In genomic region chr3:154976072-154976983, GRCh38 we compare ENCODE assay signal across 17 cellular contexts.
A peak's percentile ranks its signal among the peaks of the same experiment; 100 is the strongest.
DNase-seq lines count a peak whose midpoint lies in the region; ATAC-seq, FAIRE-seq and TF ChIP-seq lines count a peak whose summit lies in the region.
"Had no signal": no experiment of that assay in that cellular context is flagged by ENCODE, and none has a peak within 500 bp of the region (broad histone marks: within the 10 kb centered on the region; RNA-seq: fewer than 3 reads in every experiment).

No MANE protein-coding gene starts in this region.

- no peaks in the 10 kb centered on the region for H3K9me3 Mint-ChIP-seq in MCF 10A (ENCODE audit: unreplicated experiment)
- H3K9me3 Mint-ChIP-seq: H9 had no signal

- dilution Hi-C loops in mammary epithelial cell (cut with HindIII; ENCODE audit: low sequenced_read_pairs) = no loop called here

- H4K20me1 ChIP-seq in mammary epithelial cell (ENCODE audit: insufficient read depth, low read length) = no peaks in the 10 kb centered on the region
- H4K20me1 ChIP-seq: BLaER1 treated with 17β-estradiol and CSF1 and Interleukin-3, amounts not matched to agents 10 nM and 100 nM had no signal

- no peaks in the 10 kb centered on the region for H3K36me3 Mint-ChIP-seq in MCF 10A (ENCODE audit: insufficient read depth, unreplicated experiment)
- H3K36me3 Mint-ChIP-seq: CD4-positive, CD25-positive, alpha-beta regulatory T cell had no signal

- H3K36me3 ChIP-seq in mammary epithelial cell (ENCODE audit: insufficient read depth, low read length) (no peaks in the 10 kb centered on the region), kidney (ENCODE audit: control insufficient read depth in 1 of 2, insufficient read depth in 2 of 2, low read length in 2 of 2) (no peaks in the 10 kb centered on the region)
- H3K36me3 ChIP-seq: BLaER1 treated with 17β-estradiol and CSF1 and Interleukin-3, amounts not matched to agents 10 nM and 100 nM had no signal

- H3K27me3 ChIP-seq in mammary epithelial cell (ENCODE audit: insufficient read depth, low read length) = no peaks in the 10 kb centered on the region
- H3K27me3 ChIP-seq: BLaER1 treated with 17β-estradiol and CSF1 and Interleukin-3, amounts not matched to agents 10 nM and 100 nM had no signal

- POLR2A ChIA-PET in MCF 10A (lab: Yijun Ruan, JAX) = interaction anchor here (1.4 kb wide), 1 partner anchor 19 kb away, joined by 4 read pairs; no protein-coding TSS in a partner anchor

- H3K4me1 Mint-ChIP-seq in MCF 10A (ENCODE audit: insufficient read depth, unreplicated experiment) = peaks cover 29% of the 10 kb centered on the region
- H3K4me1 Mint-ChIP-seq: CD4-positive, CD25-positive, alpha-beta regulatory T cell; IgD-negative memory B cell had no signal

- H2AFZ ChIP-seq in mammary epithelial cell (ENCODE audit: low read depth, low read length) = no peak overlapping the region

- CTCF ChIA-PET in MCF 10A (lab: Yijun Ruan, JAX) (interaction anchor here (0.6 kb wide), 1 partner anchor 85 kb away, joined by 4 read pairs; no protein-coding TSS in a partner anchor), mammary epithelial cell (lab: Charles Lee; ENCODE audit: low non-redundant PET) (no interaction called here)

- H3K9ac ChIP-seq in mammary epithelial cell (ENCODE audit: insufficient read depth, low read length) (no peak overlapping the region), kidney (ENCODE audit: low read length in 2 of 2) (no peak overlapping the region)
- H3K9ac ChIP-seq: BLaER1 treated with 17β-estradiol and CSF1 and Interleukin-3, amounts not matched to agents 10 nM and 100 nM had no signal

- TF ChIP-seq CTCF in MCF 10A (IDR thresholded peaks at IDR 0.05; ENCODE audit: unreplicated experiment) (no peak), mammary epithelial cell (conservative IDR thresholded peaks at IDR 0.05 in 1 of 2, IDR thresholded peaks at IDR 0.05 in 1 of 2; ENCODE audit: extremely low read depth in 1 of 2, insufficient read depth in 1 of 2, low read depth in 1 of 2, low read length in 2 of 2) (no peak), kidney (IDR thresholded peaks at IDR 0.05; ENCODE audit: borderline replicate concordance, extremely low read depth, insufficient read depth) (no peak)

- no peak overlapping the region for H3K4me2 ChIP-seq in mammary epithelial cell (ENCODE audit: insufficient read depth, low read depth, low read length)
- H3K4me2 ChIP-seq: BLaER1 treated with 17β-estradiol and CSF1 and Interleukin-3, amounts not matched to agents 10 nM and 100 nM had no signal

- in situ Hi-C loops in mammary epithelial cell (cut with MboI; ENCODE audit: low sequenced_read_pairs in 2 of 2) = no loop called here

- no peak overlapping the region for H3K27ac Mint-ChIP-seq in MCF 10A (ENCODE audit: low read depth, unreplicated experiment)
- H3K27ac Mint-ChIP-seq: CD4-positive, CD25-positive, alpha-beta regulatory T cell; H9; IgD-negative memory B cell had no signal

- H3K4me3 ChIP-seq in mammary epithelial cell (replicated peaks in 1 of 3; ENCODE audit: insufficient read depth in 1 of 3, low read depth in 2 of 3, low read length in 3 of 3) = no peak overlapping the region
- no peak overlapping the region for H3K4me3 ChIP-seq in kidney (ENCODE audit: low read length in 2 of 2)
- H3K4me3 ChIP-seq: BLaER1 treated with 17β-estradiol and CSF1 and Interleukin-3, amounts not matched to agents 10 nM and 100 nM had no signal

- DNase-seq in MCF 10A (ENCODE audit: unreplicated experiment) (peak; percentile 7), mammary epithelial cell (no peak), kidney (no peak), putamen (ENCODE audit: low spot score) (no peak), dermis blood vessel endothelial cell (no peak), left ventricle myocardium superior (no peak)
- no peak for DNase-seq in stimulated activated CD4-positive, alpha-beta T cell treated with anti-CD3 and anti-CD28 coated beads, Interleukin-4, amount 100 ng/mL, for 24 hours
- DNase-seq: CD4-positive, CD25-positive, alpha-beta regulatory T cell; DMS53; GF-D8; GOT3; H9 had no signal

- H3K27me3 Mint-ChIP-seq in MCF 10A (ENCODE audit: insufficient read depth, unreplicated experiment) = no peaks in the 10 kb centered on the region
- H3K27me3 Mint-ChIP-seq: CD4-positive, CD25-positive, alpha-beta regulatory T cell; IgD-negative memory B cell had no signal

- no TSS peak for BruUV-seq in MCF 10A (replicated peaks; lab: Mats Ljungman, UMichigan)
- BruUV-seq in mammary epithelial cell (replicated peaks; lab: Mats Ljungman, UMichigan) = no TSS peak

- ATAC-seq in esophagus mucosa (peak; percentile 60), left ventricle myocardium superior (no peak)

- peak; percentile 41 for FAIRE-seq in kidney (lab: Jason Lieb, UNC)
- FAIRE-seq: GM18507 had no signal

- H3K9me3 ChIP-seq in mammary epithelial cell (replicated peaks; ENCODE audit: insufficient read depth, low read length) (no peaks in the 10 kb centered on the region), kidney (ENCODE audit: control insufficient read depth in 1 of 2, low read length in 2 of 2) (no peaks in the 10 kb centered on the region)

- peaks cover 27% of the 10 kb centered on the region for H3K4me1 ChIP-seq in mammary epithelial cell (ENCODE audit: insufficient read depth, low read length)
- no peaks in the 10 kb centered on the region for H3K4me1 ChIP-seq in kidney (ENCODE audit: control insufficient read depth in 1 of 2, insufficient read depth in 1 of 2, low read depth in 1 of 2, low read length in 2 of 2)
- H3K4me1 ChIP-seq: BLaER1 treated with 17β-estradiol and CSF1 and Interleukin-3, amounts not matched to agents 10 nM and 100 nM had no signal

- no peaks in the 10 kb centered on the region for H3K79me2 ChIP-seq in mammary epithelial cell (ENCODE audit: insufficient read depth, low read length)

- no peak overlapping the region for H3K4me3 Mint-ChIP-seq in MCF 10A (ENCODE audit: unreplicated experiment)
- H3K4me3 Mint-ChIP-seq: CD4-positive, CD25-positive, alpha-beta regulatory T cell; H9; IgD-negative memory B cell had no signal

- 92% methylated on average over 5 of the region's 5 CpGs for WGBS in mammary epithelial cell (ENCODE audit: low coverage, missing lambda C conversion rate)

- intact Hi-C loops in MCF 10A (cut with micrococcal nuclease) = no loop called here
- intact Hi-C loops in mammary epithelial cell (cut with micrococcal nuclease) = no loop called here
- intact Hi-C loops in kidney (cut with DNase I) = no loop called here
- intact Hi-C loops in left ventricle myocardium superior (cut with micrococcal nuclease) = no loop called here

- H3K27ac ChIP-seq in mammary epithelial cell (ENCODE audit: insufficient read depth, low read depth, low read length) (no peak overlapping the region), kidney (ENCODE audit: low read depth in 2 of 2, low read length in 2 of 2) (no peak overlapping the region)
- H3K27ac ChIP-seq: 22Rv1; BLaER1 treated with 17β-estradiol and CSF1 and Interleukin-3, amounts not matched to agents 10 nM and 100 nM had no signal
